Comparison of ENCODE assay signal across 26 cellular contexts in the genomic region with DNA sequence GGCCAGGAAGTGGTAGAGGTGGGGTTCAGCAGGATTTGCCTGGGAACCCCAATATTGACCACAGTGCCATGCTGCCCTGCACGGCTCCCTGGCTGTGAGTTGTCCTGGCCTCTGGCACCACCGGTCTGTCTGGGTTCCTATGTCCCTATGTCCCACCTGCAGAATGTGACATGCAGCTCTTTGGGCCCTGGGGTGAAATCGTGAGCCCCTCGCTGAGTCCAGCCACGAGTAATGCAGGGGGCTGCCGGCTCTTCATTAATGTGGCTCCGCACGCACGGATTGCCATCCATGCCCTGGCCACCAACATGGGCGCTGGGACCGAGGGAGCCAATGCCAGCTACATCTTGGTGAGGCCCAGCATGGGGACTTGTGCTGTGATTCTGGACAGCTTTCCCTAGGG.
"Had no signal": no experiment of that assay in that cellular context is flagged by ENCODE, and none has a peak within 500 bp of the region (broad histone marks: within the 10 kb centered on the region; RNA-seq: fewer than 3 reads in every experiment).

No MANE protein-coding gene starts in this region.

- H3K4me3 ChIP-seq: left lung, left ventricle myocardium inferior, lower lobe of right lung, lung, mucosa of descending colon had no signal

- H3K36me3 ChIP-seq: left lung, left ventricle myocardium inferior, lower lobe of right lung had no signal

- FAIRE-seq: islet of Langerhans, keratinocyte, kidney had no signal

- H3K36me3 Mint-ChIP-seq: immature natural killer cell; memory B cell; mesothelial cell of epicardium; naive B cell; naive thymus-derived CD4-positive, alpha-beta T cell; naive thymus-derived CD8-positive, alpha-beta T cell had no signal

- H3K4me3 Mint-ChIP-seq: immature natural killer cell, memory B cell, mesothelial cell of epicardium had no signal

- ATAC-seq: left cardiac atrium; left colon; left lobe of liver; left lung; left ventricle myocardium superior; lower lobe of right lung; mucosa of descending colon; naive thymus-derived CD4-positive, alpha-beta T cell; naive thymus-derived CD8-positive, alpha-beta T cell had no signal

- H3K9me3 ChIP-seq: left lung, left ventricle myocardium inferior, lower lobe of right lung, mucosa of descending colon had no signal

- DNase-seq: hippocampal formation; hypothalamus; immature natural killer cell; islet precursor cell; kidney glomerular epithelial cell; left cardiac atrium; left colon; left ventricle myocardium inferior; left ventricle myocardium superior; lower lobe of right lung; mammary epithelial cell; mesenchymal stem cell; mesendoderm; midbrain; naive B cell; naive thymus-derived CD4-positive, alpha-beta T cell; naive thymus-derived CD8-positive, alpha-beta T cell had no signal

- H3K27me3 ChIP-seq: left lung had no signal

- H3K27ac Mint-ChIP-seq: immature natural killer cell; memory B cell; mesothelial cell of epicardium; naive B cell; naive thymus-derived CD4-positive, alpha-beta T cell had no signal

- H3K27me3 Mint-ChIP-seq: memory B cell; naive B cell; naive thymus-derived CD8-positive, alpha-beta T cell had no signal

- H3K27ac ChIP-seq: left lung, left ventricle myocardium inferior, lower lobe of right lung had no signal

- H3K9me3 Mint-ChIP-seq: immature natural killer cell; memory B cell; mesothelial cell of epicardium; naive B cell; naive thymus-derived CD4-positive, alpha-beta T cell; naive thymus-derived CD8-positive, alpha-beta T cell had no signal
